1 cellular context compared by ENCODE assay signal in the genomic region with DNA sequence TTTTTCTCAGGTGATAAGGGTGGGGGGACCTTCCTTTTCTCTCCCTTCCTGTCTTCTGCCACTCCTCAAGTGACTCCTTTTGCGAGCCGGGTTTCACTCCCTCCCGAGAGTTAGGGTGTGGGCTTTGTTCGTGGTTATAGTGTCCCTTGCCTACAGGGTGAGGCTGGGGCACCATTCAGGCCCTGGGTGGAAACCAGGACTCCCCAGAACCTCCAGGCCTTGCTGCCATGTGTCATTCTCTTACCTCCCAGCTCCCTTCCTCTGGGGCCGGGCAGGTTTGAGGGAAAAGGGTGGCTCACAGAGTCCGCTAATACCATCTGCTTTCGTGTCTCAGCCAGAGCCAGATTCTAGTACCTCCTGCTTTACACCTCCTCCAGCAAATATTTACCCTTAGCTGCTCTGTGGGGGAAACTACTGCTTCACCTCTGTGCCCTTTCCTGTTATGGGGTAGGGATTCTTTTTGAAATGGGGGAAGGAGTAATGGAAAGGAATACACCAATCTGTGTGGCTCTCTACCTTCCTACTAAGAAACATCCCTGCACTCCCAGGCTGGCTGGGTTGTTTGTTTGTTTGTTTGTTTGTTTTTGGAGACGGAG.
TF ChIP-seq lines count a peak whose summit lies in the region.

No MANE protein-coding gene starts in this region.

TF ChIP-seq in HEK293, 187 proteins besides CTCF, POLR2A, EP300 and RAD21 (continued from another document):
- TF ChIP-seq, protein P1, sequence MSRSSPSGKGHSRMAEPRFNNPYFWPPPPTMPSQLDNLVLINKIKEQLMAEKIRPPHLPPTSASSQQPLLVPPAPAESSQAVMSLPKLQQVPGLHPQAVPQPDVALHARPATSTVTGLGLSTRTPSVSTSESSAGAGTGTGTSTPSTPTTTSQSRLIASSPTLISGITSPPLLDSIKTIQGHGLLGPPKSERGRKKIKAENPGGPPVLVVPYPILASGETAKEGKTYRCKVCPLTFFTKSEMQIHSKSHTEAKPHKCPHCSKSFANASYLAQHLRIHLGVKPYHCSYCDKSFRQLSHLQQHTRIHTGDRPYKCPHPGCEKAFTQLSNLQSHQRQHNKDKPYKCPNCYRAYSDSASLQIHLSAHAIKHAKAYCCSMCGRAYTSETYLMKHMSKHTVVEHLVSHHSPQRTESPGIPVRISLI (tag by site-specific recombination; IDR thresholded peaks at IDR 0.05) = no peak
- TF ChIP-seq ZNF561 (tag by site-specific recombination; IDR thresholded peaks at IDR 0.05; ENCODE audit: borderline replicate concordance) (no peak), KLF9 (tag by site-specific recombination; IDR thresholded peaks at IDR 0.05; ENCODE audit: low read depth) (no peak), ZBTB17 (tag by site-specific recombination; IDR thresholded peaks at IDR 0.05) (peak; percentile 45; the same call in 1 of the 2 replicates), ZNF341 (tag by site-specific recombination; IDR thresholded peaks at IDR 0.05; ENCODE audit: low read depth) (no peak), ZNF302 (tag by site-specific recombination; IDR thresholded peaks at IDR 0.05; ENCODE audit: low read depth) (no peak), GLI4 (tag by site-specific recombination; IDR thresholded peaks at IDR 0.05) (no peak), KLF1 (tag by site-specific recombination; IDR thresholded peaks at IDR 0.05) (no peak), ZNF433 (tag by site-specific recombination; IDR thresholded peaks at IDR 0.05; ENCODE audit: low read depth) (no peak), KLF8 (tag by site-specific recombination; IDR thresholded peaks at IDR 0.05) (no peak), ZNF37A (tag by site-specific recombination; IDR thresholded peaks at IDR 0.05) (no peak), ZNF549 (tag by site-specific recombination; IDR thresholded peaks at IDR 0.05) (no peak), ZBTB7A (tag by site-specific recombination; IDR thresholded peaks at IDR 0.05; ENCODE audit: low read depth) (no peak), GLIS1 (tag by site-specific recombination; IDR thresholded peaks at IDR 0.05) (peak; percentile 75), ZBTB21 (tag by site-specific recombination; IDR thresholded peaks at IDR 0.05) (no peak), ZNF791 (tag by site-specific recombination; IDR thresholded peaks at IDR 0.05) (no peak), ZNF146 (tag by site-specific recombination; IDR thresholded peaks at IDR 0.05) (no peak), ZNF629 (tag by site-specific recombination; IDR thresholded peaks at IDR 0.05) (no peak), WT1 (tag by site-specific recombination; IDR thresholded peaks at IDR 0.05) (peak; percentile 44; the same call in 1 of the 2 replicates), ZNF23 (tag by site-specific recombination; IDR thresholded peaks at IDR 0.05; ENCODE audit: borderline replicate concordance) (no peak), ZNF10 (tag by site-specific recombination; IDR thresholded peaks at IDR 0.05) (no peak), ZFP41 (tag by site-specific recombination; IDR thresholded peaks at IDR 0.05; ENCODE audit: borderline replicate concordance) (no peak), ZNF391 (tag by site-specific recombination; IDR thresholded peaks at IDR 0.05; ENCODE audit: borderline replicate concordance, low read depth) (no peak), ZNF155 (tag by site-specific recombination; IDR thresholded peaks at IDR 0.05) (no peak), RBAK (tag by site-specific recombination; IDR thresholded peaks at IDR 0.05) (no peak)
- TF ChIP-seq, protein P2, sequence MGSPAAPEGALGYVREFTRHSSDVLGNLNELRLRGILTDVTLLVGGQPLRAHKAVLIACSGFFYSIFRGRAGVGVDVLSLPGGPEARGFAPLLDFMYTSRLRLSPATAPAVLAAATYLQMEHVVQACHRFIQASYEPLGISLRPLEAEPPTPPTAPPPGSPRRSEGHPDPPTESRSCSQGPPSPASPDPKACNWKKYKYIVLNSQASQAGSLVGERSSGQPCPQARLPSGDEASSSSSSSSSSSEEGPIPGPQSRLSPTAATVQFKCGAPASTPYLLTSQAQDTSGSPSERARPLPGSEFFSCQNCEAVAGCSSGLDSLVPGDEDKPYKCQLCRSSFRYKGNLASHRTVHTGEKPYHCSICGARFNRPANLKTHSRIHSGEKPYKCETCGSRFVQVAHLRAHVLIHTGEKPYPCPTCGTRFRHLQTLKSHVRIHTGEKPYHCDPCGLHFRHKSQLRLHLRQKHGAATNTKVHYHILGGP (tag by site-specific recombination; IDR thresholded peaks at IDR 0.05) = no peak
- TF ChIP-seq, protein P3, sequence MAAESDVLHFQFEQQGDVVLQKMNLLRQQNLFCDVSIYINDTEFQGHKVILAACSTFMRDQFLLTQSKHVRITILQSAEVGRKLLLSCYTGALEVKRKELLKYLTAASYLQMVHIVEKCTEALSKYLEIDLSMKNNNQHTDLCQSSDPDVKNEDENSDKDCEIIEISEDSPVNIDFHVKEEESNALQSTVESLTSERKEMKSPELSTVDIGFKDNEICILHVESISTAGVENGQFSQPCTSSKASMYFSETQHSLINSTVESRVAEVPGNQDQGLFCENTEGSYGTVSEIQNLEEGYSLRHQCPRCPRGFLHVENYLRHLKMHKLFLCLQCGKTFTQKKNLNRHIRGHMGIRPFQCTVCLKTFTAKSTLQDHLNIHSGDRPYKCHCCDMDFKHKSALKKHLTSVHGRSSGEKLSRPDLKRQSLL (tag by site-specific recombination; IDR thresholded peaks at IDR 0.05) = no peak
- TF ChIP-seq, protein P4, sequence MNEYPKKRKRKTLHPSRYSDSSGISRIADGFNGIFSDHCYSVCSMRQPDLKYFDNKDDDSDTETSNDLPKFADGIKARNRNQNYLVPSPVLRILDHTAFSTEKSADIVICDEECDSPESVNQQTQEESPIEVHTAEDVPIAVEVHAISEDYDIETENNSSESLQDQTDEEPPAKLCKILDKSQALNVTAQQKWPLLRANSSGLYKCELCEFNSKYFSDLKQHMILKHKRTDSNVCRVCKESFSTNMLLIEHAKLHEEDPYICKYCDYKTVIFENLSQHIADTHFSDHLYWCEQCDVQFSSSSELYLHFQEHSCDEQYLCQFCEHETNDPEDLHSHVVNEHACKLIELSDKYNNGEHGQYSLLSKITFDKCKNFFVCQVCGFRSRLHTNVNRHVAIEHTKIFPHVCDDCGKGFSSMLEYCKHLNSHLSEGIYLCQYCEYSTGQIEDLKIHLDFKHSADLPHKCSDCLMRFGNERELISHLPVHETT (tag by site-specific recombination; IDR thresholded peaks at IDR 0.05) = no peak
- TF ChIP-seq, protein P5, sequence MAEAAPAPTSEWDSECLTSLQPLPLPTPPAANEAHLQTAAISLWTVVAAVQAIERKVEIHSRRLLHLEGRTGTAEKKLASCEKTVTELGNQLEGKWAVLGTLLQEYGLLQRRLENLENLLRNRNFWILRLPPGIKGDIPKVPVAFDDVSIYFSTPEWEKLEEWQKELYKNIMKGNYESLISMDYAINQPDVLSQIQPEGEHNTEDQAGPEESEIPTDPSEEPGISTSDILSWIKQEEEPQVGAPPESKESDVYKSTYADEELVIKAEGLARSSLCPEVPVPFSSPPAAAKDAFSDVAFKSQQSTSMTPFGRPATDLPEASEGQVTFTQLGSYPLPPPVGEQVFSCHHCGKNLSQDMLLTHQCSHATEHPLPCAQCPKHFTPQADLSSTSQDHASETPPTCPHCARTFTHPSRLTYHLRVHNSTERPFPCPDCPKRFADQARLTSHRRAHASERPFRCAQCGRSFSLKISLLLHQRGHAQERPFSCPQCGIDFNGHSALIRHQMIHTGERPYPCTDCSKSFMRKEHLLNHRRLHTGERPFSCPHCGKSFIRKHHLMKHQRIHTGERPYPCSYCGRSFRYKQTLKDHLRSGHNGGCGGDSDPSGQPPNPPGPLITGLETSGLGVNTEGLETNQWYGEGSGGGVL (tag by site-specific recombination; IDR thresholded peaks at IDR 0.05) = peak; percentile 29; the same call in 1 of the 2 replicates
